Comparison of ENCODE assay signal across 8 cellular contexts in the genomic region with DNA sequence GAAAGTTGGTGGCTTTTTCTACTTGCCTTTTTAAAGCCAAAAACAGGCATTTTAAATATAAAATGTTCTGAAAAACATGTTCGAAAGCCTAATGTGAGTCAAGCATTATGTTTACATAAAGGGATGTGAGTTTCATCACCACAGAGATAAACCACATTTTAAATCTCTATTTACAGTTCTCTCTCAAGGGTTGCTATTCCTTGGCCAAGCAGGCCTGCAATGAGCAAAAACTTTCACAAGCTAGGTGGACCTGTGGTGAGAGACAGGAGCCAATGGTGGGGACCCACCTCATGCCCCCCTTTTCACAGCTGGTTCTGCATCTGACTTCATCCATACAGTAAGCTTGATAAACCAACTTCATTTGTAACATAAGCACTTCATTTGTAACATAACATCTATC.
DNase-seq lines count a peak whose midpoint lies in the region; ATAC-seq and TF ChIP-seq lines count a peak whose summit lies in the region.

No MANE protein-coding gene starts in this region.

- peak overlapping the region; percentile 85 for H3K4me2 ChIP-seq in OCI-LY3 (ENCODE audit: low read length)

- ATAC-seq in HG02642 (IDR thresholded peaks at IDR 0.05; ENCODE audit: poor library complexity, unreplicated experiment), result peak; percentile 72

- H4K20me1 ChIP-seq in OCI-LY3 (ENCODE audit: insufficient read depth, low read length), result peaks cover 24% of the 10 kb centered on the region

- peak overlapping the region; percentile 17 for H3K9ac ChIP-seq in OCI-LY3 (ENCODE audit: low read length)

- DNase-seq in SIG-M5 treated with dmso at 0.1 percent for 504 hours (lab: John Stamatoyannopoulos, UW; ENCODE audit: unreplicated experiment) (peak; percentile 70), SIG-M5 (lab: John Stamatoyannopoulos, UW) (no peak), fibroblast of the aortic adventitia (ENCODE audit: low read depth) (peak; percentile 88), NCI-H2107 (lab: John Stamatoyannopoulos, UW) (no peak), iPS-NIHi11 (ENCODE audit: low spot score) (no peak), NCI-H526 (lab: John Stamatoyannopoulos, UW) (no peak)

- H2AFZ ChIP-seq in OCI-LY3 (ENCODE audit: low read depth, low read length), result no peak overlapping the region

- TF ChIP-seq CTCF in OCI-LY3 (IDR thresholded peaks at IDR 0.05; ENCODE audit: low read depth, low read length) (no peak), fibroblast of the aortic adventitia (IDR thresholded peaks at IDR 0.05; ENCODE audit: insufficient read depth, low read length) (no peak)

- no peaks in the 10 kb centered on the region for H3K36me3 ChIP-seq in OCI-LY3 (replicated peaks; ENCODE audit: low read depth, low read length)

- H3K27me3 ChIP-seq in OCI-LY3 (ENCODE audit: low read depth, low read length), result no peaks in the 10 kb centered on the region

- H3K4me1 ChIP-seq in OCI-LY3 (ENCODE audit: low read length), result peaks cover 76% of the 10 kb centered on the region

- peak overlapping the region; percentile 62 for H3K4me3 ChIP-seq in OCI-LY3 (ENCODE audit: low read length)
- H3K4me3 ChIP-seq in fibroblast of the aortic adventitia (ENCODE audit: low read depth, low read length), result no peak overlapping the region

- H3K79me2 ChIP-seq in OCI-LY3 (ENCODE audit: low read length), result peaks cover 91% of the 10 kb centered on the region

- no peaks in the 10 kb centered on the region for H3K9me3 ChIP-seq in OCI-LY3 (ENCODE audit: insufficient read depth, low read length)

- peak overlapping the region; percentile 96 for H3K27ac ChIP-seq in OCI-LY3 (ENCODE audit: low read length)

Comparison
In these comparisons a context has a peak if more than half of its experiments do, and no peak if none do; other contexts are left out.
1. DNase-seq: peak in SIG-M5 treated with dmso at 0.1 percent for 504 hours (single experiment) and fibroblast of the aortic adventitia (single experiment); none in SIG-M5 (single experiment), NCI-H2107 (single experiment), iPS-NIHi11 (single experiment) and NCI-H526 (0 of 2).